In genomic region chr11:130118636-130119387, GRCh38 we compare ENCODE assay signal across 8 cellular contexts. TPM values are rescaled to one million over a fixed set of nuclear protein-coding genes. Genes with fewer than 3 reads are reported as not detected.
DNase-seq lines count a peak whose midpoint lies in the region; ATAC-seq lines count a peak whose summit lies in the region.

No MANE protein-coding gene starts in this region.

- DNase-seq in activated gamma-delta T cell treated with Interleukin-2 at 50 U/mL for 16 hours (peak; percentile 19), activated gamma-delta T cell (lab: John Stamatoyannopoulos, UW) (no peak), T-helper 17 cell (no peak), NCI-H2196 treated with DMSO at 0.1 percent for 48 hours (lab: John Stamatoyannopoulos, UW; ENCODE audit: unreplicated experiment) (no peak), NCI-H2227 treated with DMSO at 0.1 percent for 48 hours (lab: John Stamatoyannopoulos, UW) (no peak), RKO (ENCODE audit: low spot score) (no peak)
- peak; percentile 38 for DNase-seq in stimulated activated CD8-positive, alpha-beta memory T cell treated with anti-CD3 and anti-CD28 coated beads, Interleukin-4, amount 100 ng/mL, for 48 hours

- peaks cover 16% of the 10 kb centered on the region for H3K27me3 Mint-ChIP-seq in T-helper 17 cell

- ATAC-seq in HG02884 (IDR thresholded peaks at IDR 0.05; ENCODE audit: unreplicated experiment) (peak; percentile 40), T-helper 17 cell (peak; percentile 93)

- no peak overlapping the region for H3K27ac Mint-ChIP-seq in T-helper 17 cell

- peaks cover 34% of the 10 kb centered on the region for H3K4me1 Mint-ChIP-seq in T-helper 17 cell

- no peaks in the 10 kb centered on the region for H3K9me3 ChIP-seq in T-helper 17 cell (ENCODE audit: control insufficient read depth, low read length, poor library complexity, severe bottlenecking)

- peaks cover 8% of the 10 kb centered on the region for H3K36me3 Mint-ChIP-seq in T-helper 17 cell (ENCODE audit: low read depth)

- peak overlapping the region; percentile 39 for H3K4me3 Mint-ChIP-seq in T-helper 17 cell

RNA-seq across cellular contexts. Expression of gene ST14, which starts 40.8 kb away (rescaled TPM):
- 1 to 10 TPM in 1 of 2 donors, under 1 TPM in 1; 0.81 to 1.1 TPM for total RNA-seq in T-helper 17 cell

RNA-seq across cellular contexts. Expression of gene APLP2, which starts 49.1 kb away (rescaled TPM):
- total RNA-seq in T-helper 17 cell: 10 to 100 TPM; 37.7 to 44.4 TPM

Comparison
In these comparisons a context has a peak if more than half of its experiments do, and no peak if none do; other contexts are left out.
1. DNase-seq: peak in activated gamma-delta T cell treated with Interleukin-2 at 50 U/mL for 16 hours (single experiment) and stimulated activated CD8-positive, alpha-beta memory T cell treated with anti-CD3 and anti-CD28 coated beads, Interleukin-4, amount 100 ng/mL, for 48 hours (single experiment); none in activated gamma-delta T cell (single experiment), T-helper 17 cell (0 of 3), NCI-H2196 treated with DMSO at 0.1 percent for 48 hours (single experiment), NCI-H2227 treated with DMSO at 0.1 percent for 48 hours (single experiment) and RKO (single experiment).